26 cellular contexts compared by ENCODE assay signal in genomic region chr9:68998344-68998743, GRCh38. TPM values are rescaled to one million over a fixed set of nuclear protein-coding genes. Genes with fewer than 3 reads are reported as not detected.
DNase-seq lines count a peak whose midpoint lies in the region; ATAC-seq, FAIRE-seq and TF ChIP-seq lines count a peak whose summit lies in the region.
"Had no signal": no experiment of that assay in that cellular context is flagged by ENCODE, and none has a peak within 500 bp of the region (broad histone marks: within the 10 kb centered on the region; RNA-seq: fewer than 3 reads in every experiment).

No MANE protein-coding gene starts in this region.

- H3K4me1 Mint-ChIP-seq in naive thymus-derived CD8-positive, alpha-beta T cell: peaks cover 5 to 38% (median 23%) of the 10 kb centered on the region in 4 donors

- H3K27ac Mint-ChIP-seq in naive thymus-derived CD8-positive, alpha-beta T cell: peak overlapping the region in 3 of 10 donors; percentile 6 to 63 (median 33)
- H3K27ac Mint-ChIP-seq: activated naive CD4-positive, alpha-beta T cell treated with anti-CD3 and anti-CD28 coated beads, Interleukin-2, amount 50 U/mL, for 24 hours; HFFc6 had no signal

- no peak for TF ChIP-seq RAD21 in H1 (IDR thresholded peaks at IDR 0.05 in 1 of 2, conservative IDR thresholded peaks at IDR 0.05 in 1 of 2; ENCODE audit: low read depth in 2 of 2, low read length in 2 of 2)

- no peaks in the 10 kb centered on the region for H3K36me3 Mint-ChIP-seq in naive thymus-derived CD8-positive, alpha-beta T cell
- H3K36me3 Mint-ChIP-seq: activated naive CD4-positive, alpha-beta T cell treated with anti-CD3 and anti-CD28 coated beads, Interleukin-2, amount 50 U/mL, for 24 hours had no signal

- H4K20me1 ChIP-seq in H1 (replicated peaks in 1 of 2; ENCODE audit: control insufficient read depth in 1 of 2, insufficient read depth in 2 of 2, low read length in 2 of 2): no peaks in the 10 kb centered on the region

- H2BK20ac ChIP-seq in H1 (ENCODE audit: low read length): peak overlapping the region; percentile 53; the same call in 1 of the 2 replicates

- H3K27me3 ChIP-seq in H1 (replicated peaks in 1 of 4; ENCODE audit: control insufficient read depth in 3 of 4, extremely low read depth in 1 of 4, insufficient read depth in 3 of 4, low read length in 3 of 4): no peaks in the 10 kb centered on the region
- peaks cover 12 to 26% of the 10 kb centered on the region in 2 experiments for H3K27me3 ChIP-seq in mesenchymal stem cell (ENCODE audit: control insufficient read depth in 1 of 2, insufficient read depth in 1 of 2, low read length in 2 of 2)
- no peaks in the 10 kb centered on the region for H3K27me3 ChIP-seq in spleen (replicated peaks in 1 of 7)
- H3K27me3 ChIP-seq: ascending aorta had no signal

- H2BK5ac ChIP-seq in H1 (ENCODE audit: low read depth, low read length) (no peak overlapping the region), mesenchymal stem cell (ENCODE audit: low read depth, low read length, poor library complexity, severe bottlenecking) (no peak overlapping the region)

- H3K27ac ChIP-seq in H1 (ENCODE audit: low read depth, low read length) (no peak overlapping the region), mesenchymal stem cell (ENCODE audit: low read length, poor library complexity, severe bottlenecking) (no peak overlapping the region), substantia nigra (ENCODE audit: low read depth, low read length, poor library complexity, severe bottlenecking) (peak overlapping the region; percentile 23), spleen (no peak overlapping the region)
- H3K27ac ChIP-seq: 22Rv1, ascending aorta had no signal

- CTCF ChIA-PET in H1 (lab: Charles Lee; ENCODE audit: partially characterized antibody): interaction anchor here (0.9 to 2.9 kb wide), 8 partner anchors 26 to 438 kb away, joined by 3 to 18 read pairs (median 3); no protein-coding TSS in a partner anchor

- no peaks in the 10 kb centered on the region for H3K9me3 Mint-ChIP-seq in naive thymus-derived CD8-positive, alpha-beta T cell
- H3K9me3 Mint-ChIP-seq: activated naive CD4-positive, alpha-beta T cell treated with anti-CD3 and anti-CD28 coated beads, Interleukin-2, amount 50 U/mL, for 24 hours; HFFc6 had no signal

- 86% methylated on average over 4 of the region's 4 CpGs; no CpG with 5 or more reads in 1 of the 2 experiments for WGBS in H1 (ENCODE audit: extremely low coverage in 1 of 2, insufficient coverage in 1 of 2, insufficient read length in 1 of 2, insufficient replicate concordance in 2 of 2, low coverage in 1 of 2, low lambda C conversion rate in 2 of 2, missing lambda C conversion rate in 1 of 2), 2 experiments
- WGBS in mesenchymal stem cell: 68% methylated on average over 3 of the region's 4 CpGs
- WGBS in spleen, 5 donors: 73 to 80% (median 77%) methylated on average over 4 of the region's 4 CpGs

- H3K79me2 ChIP-seq in H1 (ENCODE audit: control insufficient read depth in 1 of 2, insufficient read depth in 2 of 2, low read length in 2 of 2): no peaks in the 10 kb centered on the region

- no peak overlapping the region for H2BK120ac ChIP-seq in H1 (replicated peaks; ENCODE audit: low read depth, low read length)
- H2BK120ac ChIP-seq in mesenchymal stem cell (ENCODE audit: low read depth, low read length): no peak overlapping the region

- H3K9me3 ChIP-seq in H1 (ENCODE audit: insufficient read depth in 2 of 2, low read depth in 1 of 2, low read length in 1 of 2) (no peaks in the 10 kb centered on the region), mesenchymal stem cell (ENCODE audit: control insufficient read depth, low read length) (no peaks in the 10 kb centered on the region), spleen (no peaks in the 10 kb centered on the region)
- H3K9me3 ChIP-seq: ascending aorta had no signal

- H3K14ac ChIP-seq in H1 (ENCODE audit: insufficient read length) (no peak overlapping the region), mesenchymal stem cell (ENCODE audit: low read length in 2 of 2) (no peak overlapping the region)

- no peak overlapping the region for H4K5ac ChIP-seq in H1 (ENCODE audit: insufficient read length, low read depth, low read length)

- peak overlapping the region in 1 of 10 donors; percentile 6 for H3K4me3 Mint-ChIP-seq in naive thymus-derived CD8-positive, alpha-beta T cell
- H3K4me3 Mint-ChIP-seq: activated naive CD4-positive, alpha-beta T cell treated with anti-CD3 and anti-CD28 coated beads, Interleukin-2, amount 50 U/mL, for 24 hours; HFFc6 had no signal

- H3K18ac ChIP-seq in H1 (ENCODE audit: extremely low read depth, low read length) (no peak overlapping the region), mesenchymal stem cell (ENCODE audit: low read depth in 1 of 2, low read length in 2 of 2) (peak overlapping the region in 1 of 2 experiments; percentile 37)

- TF ChIP-seq POLR2A in H1 (IDR thresholded peaks at IDR 0.05; ENCODE audit: control extremely low read depth in 1 of 2, low read depth in 2 of 2, low read length in 2 of 2) (no peak), spleen (IDR thresholded peaks at IDR 0.05) (no peak)

- no peak for TF ChIP-seq EP300 in H1 (IDR thresholded peaks at IDR 0.05; ENCODE audit: borderline replicate concordance in 1 of 2, low read depth in 2 of 2, low read length in 2 of 2)

- H4K91ac ChIP-seq in H1 (replicated peaks; ENCODE audit: insufficient read length, low read length) (peak overlapping the region; percentile 23), mesenchymal stem cell (ENCODE audit: low read length) (no peak overlapping the region)

- no peak for FAIRE-seq in H1 (lab: Jason Lieb, UNC)
- FAIRE-seq: endometrium had no signal

- H3K27me3 Mint-ChIP-seq in naive thymus-derived CD8-positive, alpha-beta T cell: no peaks in the 10 kb centered on the region
- H3K27me3 Mint-ChIP-seq: activated naive CD4-positive, alpha-beta T cell treated with anti-CD3 and anti-CD28 coated beads, Interleukin-2, amount 50 U/mL, for 24 hours had no signal

- H3K9ac ChIP-seq in H1 (replicated peaks in 1 of 4; ENCODE audit: extremely low read depth in 1 of 4, low read depth in 3 of 4, low read length in 3 of 4): no peak overlapping the region
- H3K9ac ChIP-seq in mesenchymal stem cell (ENCODE audit: low read length): no peak overlapping the region

- H3K4ac ChIP-seq in H1 (replicated peaks; ENCODE audit: insufficient read length, low read depth, low read length): no peak overlapping the region
- H3K4ac ChIP-seq in mesenchymal stem cell (ENCODE audit: low read depth in 1 of 2, low read length in 2 of 2): no peak overlapping the region

- H4K8ac ChIP-seq in H1 (ENCODE audit: extremely low read depth, insufficient read depth, low read length) (no peak overlapping the region), mesenchymal stem cell (ENCODE audit: low read length) (no peak overlapping the region)

- POLR2A ChIA-PET in H1 (lab: Charles Lee; ENCODE audit: partially characterized antibody): interaction anchor here (1.4 kb wide), 1 partner anchor 18 kb away, joined by 3 read pairs; no protein-coding TSS in a partner anchor
- POLR2A ChIA-PET in naive thymus-derived CD8-positive, alpha-beta T cell (lab: Charles Lee): no interaction called here

- H2BK15ac ChIP-seq in H1 (ENCODE audit: low read length) (no peak overlapping the region), mesenchymal stem cell (ENCODE audit: low read depth, poor library complexity, severe bottlenecking) (no peak overlapping the region)

- H3K36me3 ChIP-seq in H1 (ENCODE audit: control insufficient read depth in 2 of 4, insufficient read depth in 4 of 4, low read length in 3 of 4) (no peaks in the 10 kb centered on the region), mesenchymal stem cell (ENCODE audit: control insufficient read depth in 1 of 2, insufficient read depth in 2 of 2, low read depth in 1 of 2, low read length in 2 of 2) (no peaks in the 10 kb centered on the region), spleen (no peaks in the 10 kb centered on the region)
- H3K36me3 ChIP-seq: ascending aorta had no signal

- no peak overlapping the region for H2AFZ ChIP-seq in H1 (ENCODE audit: low read length)
- H2AFZ ChIP-seq in mesenchymal stem cell (ENCODE audit: low read depth, low read length): no peak overlapping the region

- no peaks in the 10 kb centered on the region for H3K79me1 ChIP-seq in H1 (ENCODE audit: low read depth, low read length)
- H3K79me1 ChIP-seq in mesenchymal stem cell (replicated peaks; ENCODE audit: low read length, poor library complexity, severe bottlenecking): no peaks in the 10 kb centered on the region

- DNase-seq in Right ventricle myocardium superior (no peak), Right ventricle myocardium inferior (ENCODE audit: missing footprints) (no peak), H1 (ENCODE audit: low read depth in 1 of 2, low spot score in 2 of 2) (no peak), mesenchymal stem cell (peak; percentile 8), substantia nigra (lab: John Stamatoyannopoulos, UW) (no peak), GM19238 (ENCODE audit: insufficient read length, low spot score) (no peak), spleen (no peak)
- DNase-seq in naive thymus-derived CD8-positive, alpha-beta T cell: no peak
- DNase-seq: activated CD4-positive, CD25-positive, alpha-beta regulatory T cell treated with anti-CD3 and anti-CD28 coated beads, Interleukin-2, amount 50 U/mL, for 72 hours; activated CD8-positive, alpha-beta memory T cell treated with anti-CD3 and anti-CD28 coated beads for 24 hours; activated T-cell treated with anti-CD3 and anti-CD28 coated beads, Interleukin-2, amount 50 U/mL, for 48 hours; EL; glutamatergic neuron; HFFc6; IMR-90; MM.1S; NCI-H1436; RPMI8226; stimulated activated CD4-positive, alpha-beta T cell treated with anti-CD3 and anti-CD28 coated beads, Interleukin-4, amount 100 ng/mL, for 4 hours; T1000 had no signal

- ATAC-seq in Right ventricle myocardium superior (ENCODE audit: poor library complexity) (peak; percentile 26), Right ventricle myocardium inferior (no peak)
- ATAC-seq in naive thymus-derived CD8-positive, alpha-beta T cell: no peak

- H3K23ac ChIP-seq in H1 (ENCODE audit: insufficient read length) (no peak overlapping the region), mesenchymal stem cell (ENCODE audit: low read length in 2 of 2) (no peak overlapping the region)

- H3K4me2 ChIP-seq in H1 (ENCODE audit: insufficient read depth in 1 of 2, low read depth in 2 of 2, low read length in 2 of 2) (no peak overlapping the region), mesenchymal stem cell (ENCODE audit: low read length, poor library complexity, severe bottlenecking) (no peak overlapping the region)

- no peak overlapping the region for H2BK12ac ChIP-seq in H1 (ENCODE audit: low read depth, low read length)
- H2BK12ac ChIP-seq in mesenchymal stem cell (ENCODE audit: low read length in 2 of 2): no peak overlapping the region

- intact Hi-C loops in Right ventricle myocardium superior (cut with DNase I): loop anchor here (5.0 to 10.0 kb wide), 3 partner anchors 164 to 411 kb away; no protein-coding TSS in a partner anchor
- intact Hi-C loops in Right ventricle myocardium inferior (cut with DNase I): loop anchor here (2.0 to 5.0 kb wide), 3 partner anchors 126 to 414 kb away; a partner anchor contains a TSS
- intact Hi-C loops in spleen (cut with DNase I; ENCODE audit: low total_unique reads): loop anchor here (10.0 kb wide), 1 partner anchor 154 kb away; no protein-coding TSS in a partner anchor

- no peak overlapping the region for H3K4me3 ChIP-seq in H1 (ENCODE audit: extremely low read depth in 1 of 4, insufficient read depth in 2 of 4, low read depth in 3 of 4, low read length in 4 of 4)
- no peak overlapping the region for H3K4me3 ChIP-seq in mesenchymal stem cell (ENCODE audit: insufficient read depth in 1 of 2, low read depth in 1 of 2, low read length in 2 of 2)
- H3K4me3 ChIP-seq in spleen: no peak overlapping the region
- H3K4me3 ChIP-seq: ascending aorta, lung had no signal

- H2AK5ac ChIP-seq in H1 (ENCODE audit: low read depth, low read length): no peak overlapping the region
- no peak overlapping the region for H2AK5ac ChIP-seq in mesenchymal stem cell (ENCODE audit: low read length, severe bottlenecking)

- H3K23me2 ChIP-seq in H1 (ENCODE audit: low read depth, low read length): no peaks in the 10 kb centered on the region

- H3K4me1 ChIP-seq in H1 (replicated peaks in 1 of 4; ENCODE audit: control insufficient read depth in 3 of 4, insufficient read depth in 4 of 4, low read length in 3 of 4) (peaks cover 0 to 7% (median 2%) of the 10 kb centered on the region in 4 experiments; a peak in 3 of 7 replicates), mesenchymal stem cell (ENCODE audit: control insufficient read depth, insufficient read depth, low read depth, low read length) (no peaks in the 10 kb centered on the region), spleen (peaks cover 0 to 45% (median 13%) of the 10 kb centered on the region in 6 donors)
- H3K4me1 ChIP-seq: ascending aorta had no signal

- TF ChIP-seq CTCF in H1 (IDR thresholded peaks at IDR 0.05; ENCODE audit: control extremely low read depth in 1 of 3, insufficient read depth in 1 of 3, low read depth in 1 of 3, low read length in 3 of 3): no peak
- no peak for TF ChIP-seq CTCF in spleen (IDR thresholded peaks at IDR 0.05 in 8 of 11, conservative IDR thresholded peaks at IDR 0.05 in 3 of 11)

- H3K56ac ChIP-seq in H1 (replicated peaks; ENCODE audit: insufficient read length, low read depth, low read length): no peak overlapping the region

RNA-seq across cellular contexts. Expression of gene PRKACG, which starts 15.6 kb away (rescaled TPM):
- total RNA-seq in Right ventricle myocardium superior: not detected
- not detected for total RNA-seq in Right ventricle myocardium inferior
- total RNA-seq in H1 (2021; fragmentation: NEBNext Ultra II Directional; extraction: Animal tissue kit (Norgen Biotek cat#: 25700)): not detected in 2 replicates
- not detected in 2 replicates for polyA plus RNA-seq in H1 (2011; rRNA removed)
- not detected for polyA plus RNA-seq in H1 (2011; cell fraction: cytosol; rRNA removed)
- polyA plus RNA-seq in H1 (2011; cell fraction: nucleus; rRNA removed): not detected
- polyA plus RNA-seq in H1 (2012, experiment 1 of 2): not detected in 4 replicates
- not detected for polyA plus RNA-seq in H1 (2012, experiment 2 of 2)
- not detected for polyA plus RNA-seq in H1 (2013, experiment 1 of 2)
- not detected for polyA plus RNA-seq in H1 (2013, experiment 2 of 2)
- not detected in 2 replicates for polyA minus RNA-seq in H1 (2011; rRNA and poly(A)+ RNA removed)
- polyA minus RNA-seq in H1 (2011; cell fraction: cytosol; rRNA and poly(A)+ RNA removed): not detected
- not detected for polyA minus RNA-seq in H1 (2011; cell fraction: nucleus; rRNA and poly(A)+ RNA removed)
- polyA plus RNA-seq in mesenchymal stem cell (2013, experiment 1 of 2): not detected
- polyA plus RNA-seq in mesenchymal stem cell (2013, experiment 2 of 2): not detected
- not detected for total RNA-seq in spleen
- polyA plus RNA-seq in spleen: not detected
- total RNA-seq in naive thymus-derived CD8-positive, alpha-beta T cell: not detected
- not detected for polyA plus RNA-seq in naive thymus-derived CD8-positive, alpha-beta T cell
- total RNA-seq: ascending aorta, HFFc6, IMR-90, lung, ureter had no signal
- polyA plus RNA-seq: IMR-90, lung had no signal

RNA-seq across cellular contexts. Expression of gene FXN, which starts 37.2 kb away (rescaled TPM):
- 38.0 TPM for total RNA-seq in Right ventricle myocardium superior
- 36.6 TPM for total RNA-seq in Right ventricle myocardium inferior
- total RNA-seq in H1 (2021; fragmentation: NEBNext Ultra II Directional; extraction: Animal tissue kit (Norgen Biotek cat#: 25700)): 37.5 and 41.6 TPM in 2 replicates
- 24.0 and 34.2 TPM in 2 replicates for polyA plus RNA-seq in H1 (2011; rRNA removed)
- 28.3 TPM for polyA plus RNA-seq in H1 (2011; cell fraction: cytosol; rRNA removed)
- polyA plus RNA-seq in H1 (2011; cell fraction: nucleus; rRNA removed): 13.8 TPM
- polyA plus RNA-seq in H1 (2012, experiment 1 of 2): 32.8 to 43.8 TPM (median 36.6 TPM) in 4 replicates
- polyA plus RNA-seq in H1 (2012, experiment 2 of 2): 47.9 TPM
- polyA plus RNA-seq in H1 (2013, experiment 1 of 2): 39.4 TPM
- 40.1 TPM for polyA plus RNA-seq in H1 (2013, experiment 2 of 2)
- 25.0 and 27.2 TPM in 2 replicates for polyA minus RNA-seq in H1 (2011; rRNA and poly(A)+ RNA removed)
- polyA minus RNA-seq in H1 (2011; cell fraction: cytosol; rRNA and poly(A)+ RNA removed): 7.3 TPM
- 15.8 TPM for polyA minus RNA-seq in H1 (2011; cell fraction: nucleus; rRNA and poly(A)+ RNA removed)
- 21.5 TPM for polyA plus RNA-seq in mesenchymal stem cell (2013, experiment 1 of 2)
- 20.3 TPM for polyA plus RNA-seq in mesenchymal stem cell (2013, experiment 2 of 2)
- 10 to 100 TPM; 11.1 to 25.3 (median 17.8) TPM for total RNA-seq in spleen
- polyA plus RNA-seq in spleen: 10 to 100 TPM; 11.3 to 17.0 (median 13.3) TPM
- 10 to 100 TPM; 19.3 to 23.0 TPM for total RNA-seq in naive thymus-derived CD8-positive, alpha-beta T cell
- polyA plus RNA-seq in naive thymus-derived CD8-positive, alpha-beta T cell: 10 to 100 TPM; 51.2 to 78.9 (median 59.9) TPM
- total RNA-seq: ascending aorta had no signal
